Comparison of ENCODE assay signal across 9 cellular contexts in genomic region chr16:27920391-27920891, GRCh38.
DNase-seq lines count a peak whose midpoint lies in the region; ATAC-seq and TF ChIP-seq lines count a peak whose summit lies in the region.
"Had no signal": no experiment of that assay in that cellular context is flagged by ENCODE, and none has a peak within 500 bp of the region (broad histone marks: within the 10 kb centered on the region; RNA-seq: fewer than 3 reads in every experiment).

No MANE protein-coding gene starts in this region.

- peak; percentile 21 for TF ChIP-seq CTCF in WI38 (IDR thresholded peaks at IDR 0.05; ENCODE audit: low read depth, low read length)

- H3K4me3 ChIP-seq in WI38 (ENCODE audit: low read depth, low read length): no peak overlapping the region

- no peak for ATAC-seq in left colon
- no peak for ATAC-seq in HG02759 (IDR thresholded peaks at IDR 0.05; ENCODE audit: unreplicated experiment)

- DNase-seq in D341Med (ENCODE audit: low spot score): peak; percentile 89
- peak; percentile 84 for DNase-seq in NCI-H146 (lab: John Stamatoyannopoulos, UW)
- DNase-seq in iris pigment epithelial cell (ENCODE audit: low read depth): peak; percentile 9
- DNase-seq in left colon: no peak
- no peak for DNase-seq in UCSD-AML1 (lab: John Stamatoyannopoulos, UW; ENCODE audit: unreplicated experiment)
- DNase-seq in SKM-1 (lab: John Stamatoyannopoulos, UW; ENCODE audit: unreplicated experiment): no peak
- DNase-seq: activated naive CD4-positive, alpha-beta T cell treated with anti-CD3 and anti-CD28 coated beads, Interleukin-2, amount 50 U/mL, for 16 hours had no signal

- intact Hi-C loops in left colon (cut with DNase I, micrococcal nuclease): no loop called here

Comparison
In these comparisons a context has a peak if more than half of its experiments do, and no peak if none do; other contexts are left out.
1. DNase-seq: peak in D341Med (single experiment), NCI-H146 (single experiment) and iris pigment epithelial cell (single experiment); none in left colon (0 of 2), UCSD-AML1 (single experiment) and SKM-1 (single experiment).